In the genomic region with DNA sequence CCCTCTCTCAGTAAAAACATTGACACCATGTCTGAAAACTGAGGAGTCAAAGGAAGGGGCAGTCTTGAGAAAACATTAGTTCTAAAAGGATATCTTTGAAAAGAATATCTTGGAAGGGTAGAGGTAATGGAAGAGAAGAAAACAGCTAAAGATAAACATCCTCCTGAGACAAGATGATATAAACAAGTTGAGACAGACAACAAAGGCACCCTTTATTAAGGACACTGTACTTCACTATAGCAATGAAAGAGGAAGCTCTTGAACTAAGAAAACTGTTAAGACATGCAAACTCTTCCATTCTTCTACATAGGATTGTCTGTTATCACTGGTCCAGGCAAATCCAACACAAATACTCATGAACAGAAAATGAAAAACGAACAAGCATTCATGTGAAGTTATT, we compare ENCODE assay signal across 1 cellular context.
TF ChIP-seq lines count a peak whose summit lies in the region.

No MANE protein-coding gene starts in this region.

TF ChIP-seq in GM12878, 131 proteins besides CTCF, POLR2A, EP300 and RAD21 (continued from another document):
- TF ChIP-seq, protein P1, sequence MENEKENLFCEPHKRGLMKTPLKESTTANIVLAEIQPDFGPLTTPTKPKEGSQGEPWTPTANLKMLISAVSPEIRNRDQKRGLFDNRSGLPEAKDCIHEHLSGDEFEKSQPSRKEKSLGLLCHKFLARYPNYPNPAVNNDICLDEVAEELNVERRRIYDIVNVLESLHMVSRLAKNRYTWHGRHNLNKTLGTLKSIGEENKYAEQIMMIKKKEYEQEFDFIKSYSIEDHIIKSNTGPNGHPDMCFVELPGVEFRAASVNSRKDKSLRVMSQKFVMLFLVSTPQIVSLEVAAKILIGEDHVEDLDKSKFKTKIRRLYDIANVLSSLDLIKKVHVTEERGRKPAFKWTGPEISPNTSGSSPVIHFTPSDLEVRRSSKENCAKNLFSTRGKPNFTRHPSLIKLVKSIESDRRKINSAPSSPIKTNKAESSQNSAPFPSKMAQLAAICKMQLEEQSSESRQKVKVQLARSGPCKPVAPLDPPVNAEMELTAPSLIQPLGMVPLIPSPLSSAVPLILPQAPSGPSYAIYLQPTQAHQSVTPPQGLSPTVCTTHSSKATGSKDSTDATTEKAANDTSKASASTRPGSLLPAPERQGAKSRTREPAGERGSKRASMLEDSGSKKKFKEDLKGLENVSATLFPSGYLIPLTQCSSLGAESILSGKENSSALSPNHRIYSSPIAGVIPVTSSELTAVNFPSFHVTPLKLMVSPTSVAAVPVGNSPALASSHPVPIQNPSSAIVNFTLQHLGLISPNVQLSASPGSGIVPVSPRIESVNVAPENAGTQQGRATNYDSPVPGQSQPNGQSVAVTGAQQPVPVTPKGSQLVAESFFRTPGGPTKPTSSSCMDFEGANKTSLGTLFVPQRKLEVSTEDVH (IDR thresholded peaks at IDR 0.05; ENCODE audit: low read depth, partially characterized antibody) = no peak
- TF ChIP-seq SREBF2 (IDR thresholded peaks at IDR 0.05; ENCODE audit: low read length) (no peak), CHD2 (IDR thresholded peaks at IDR 0.05; ENCODE audit: borderline replicate concordance, low read depth, low read length) (no peak), WRNIP1 (IDR thresholded peaks at IDR 0.05; ENCODE audit: borderline replicate concordance, low read depth, low read length) (no peak), FOS (IDR thresholded peaks at IDR 0.05; ENCODE audit: borderline replicate concordance, extremely low read depth, insufficient read length) (no peak), TCF12 (IDR thresholded peaks at IDR 0.05; ENCODE audit: low read depth, low read length) (no peak), KAT2A (conservative IDR thresholded peaks at IDR 0.05; ENCODE audit: control insufficient read depth, low read depth, low read length) (no peak), ZNF207 (IDR thresholded peaks at IDR 0.05; ENCODE audit: borderline replicate concordance) (no peak), ZBTB33 (IDR thresholded peaks at IDR 0.05) (no peak)
- TF ChIP-seq, protein P2, sequence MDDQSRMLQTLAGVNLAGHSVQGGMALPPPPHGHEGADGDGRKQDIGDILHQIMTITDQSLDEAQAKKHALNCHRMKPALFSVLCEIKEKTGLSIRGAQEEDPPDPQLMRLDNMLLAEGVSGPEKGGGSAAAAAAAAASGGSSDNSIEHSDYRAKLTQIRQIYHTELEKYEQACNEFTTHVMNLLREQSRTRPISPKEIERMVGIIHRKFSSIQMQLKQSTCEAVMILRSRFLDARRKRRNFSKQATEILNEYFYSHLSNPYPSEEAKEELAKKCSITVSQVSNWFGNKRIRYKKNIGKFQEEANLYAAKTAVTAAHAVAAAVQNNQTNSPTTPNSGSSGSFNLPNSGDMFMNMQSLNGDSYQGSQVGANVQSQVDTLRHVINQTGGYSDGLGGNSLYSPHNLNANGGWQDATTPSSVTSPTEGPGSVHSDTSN (IDR thresholded peaks at IDR 0.05; ENCODE audit: insufficient replicate concordance, low read depth, low read length) = no peak
TF ChIP-seq in GM12878: peak in this region for 0.
